In the genomic region with DNA sequence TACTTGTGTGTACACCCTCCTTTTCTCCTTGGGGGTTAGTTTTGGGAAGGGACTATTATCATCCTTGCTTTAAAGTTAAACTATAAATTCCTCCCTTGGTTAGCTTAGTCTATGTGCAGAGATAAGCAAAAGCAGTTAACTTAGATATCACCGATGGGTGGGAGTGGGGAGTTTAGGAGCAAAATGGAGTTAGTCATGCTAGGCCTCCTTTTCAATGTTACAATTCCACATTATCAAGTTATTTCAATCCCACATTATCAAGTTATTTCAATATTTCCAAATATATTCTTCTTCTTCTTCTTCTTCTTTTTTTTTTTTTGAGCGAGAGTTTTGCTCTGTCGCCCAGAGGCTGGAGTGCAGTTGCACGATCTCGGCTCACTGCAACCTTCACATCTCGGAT, we compare ENCODE assay signal across 26 cellular contexts. TPM values are rescaled to one million over a fixed set of nuclear protein-coding genes. Genes with fewer than 3 reads are reported as not detected.
DNase-seq lines count a peak whose midpoint lies in the region; ATAC-seq and TF ChIP-seq lines count a peak whose summit lies in the region.
"Had no signal": no experiment of that assay in that cellular context is flagged by ENCODE, and none has a peak within 500 bp of the region (broad histone marks: within the 10 kb centered on the region; RNA-seq: fewer than 3 reads in every experiment).

No MANE protein-coding gene starts in this region.

- H3K9me2 ChIP-seq in PC-9 (ENCODE audit: insufficient read depth) = no peaks in the 10 kb centered on the region

- TF ChIP-seq POLR2A in upper lobe of left lung (IDR thresholded peaks at IDR 0.05) (no peak), spleen (IDR thresholded peaks at IDR 0.05) (no peak)

- H3K9me3 ChIP-seq in PC-9 (ENCODE audit: insufficient read depth, low read depth) (no peaks in the 10 kb centered on the region), upper lobe of left lung (no peaks in the 10 kb centered on the region), spleen (peaks cover 0 to 5% (median 0%) of the 10 kb centered on the region in 8 donors)
- H3K9me3 ChIP-seq: ascending aorta, BLaER1, lower lobe of right lung, testis had no signal

- H3K4me1 ChIP-seq in PC-9 (replicated peaks; ENCODE audit: insufficient read depth) (peaks cover 6% of the 10 kb centered on the region; the same call in 1 of the 2 replicates), upper lobe of left lung (peaks cover 10 to 17% (median 13%) of the 10 kb centered on the region in 4 donors), spleen (peaks cover 4 to 23% (median 18%) of the 10 kb centered on the region in 6 donors)

- peaks cover 0 to 2% of the 10 kb centered on the region in 2 donors for H3K9me3 Mint-ChIP-seq in activated T-cell treated with anti-CD3 and anti-CD28 coated beads, Interleukin-2, amount 50 U/mL, for 72 hours
- H3K9me3 Mint-ChIP-seq in brain (no peaks in the 10 kb centered on the region), neural crest cell (no peaks in the 10 kb centered on the region)

- no peaks in the 10 kb centered on the region for H3K36me3 Mint-ChIP-seq in activated T-cell treated with anti-CD3 and anti-CD28 coated beads, Interleukin-2, amount 50 U/mL, for 72 hours (ENCODE audit: insufficient read depth in 2 of 2)
- no peaks in the 10 kb centered on the region for H3K36me3 Mint-ChIP-seq in brain
- no peaks in the 10 kb centered on the region for H3K36me3 Mint-ChIP-seq in neural crest cell (ENCODE audit: low read depth)

- no peak overlapping the region for H3K27ac Mint-ChIP-seq in activated T-cell treated with anti-CD3 and anti-CD28 coated beads, Interleukin-2, amount 50 U/mL, for 72 hours
- H3K27ac Mint-ChIP-seq in brain (peak overlapping the region in 1 of 5 experiments; percentile 9), neural crest cell (ENCODE audit: unreplicated experiment) (no peak overlapping the region)

- POLR2A ChIA-PET in PC-9 (lab: Charles Lee; ENCODE audit: unreplicated experiment) = no interaction called here

- H3K4me3 ChIP-seq in PC-9 = no peak overlapping the region; the same call in 1 of the 2 replicates
- no peak overlapping the region for H3K4me3 ChIP-seq in upper lobe of left lung
- no peak overlapping the region for H3K4me3 ChIP-seq in spleen

- no peaks in the 10 kb centered on the region for H3K36me3 ChIP-seq in PC-9 (ENCODE audit: low read depth)
- H3K36me3 ChIP-seq in upper lobe of left lung = peaks cover 0 to 4% (median 0%) of the 10 kb centered on the region in 4 donors
- H3K36me3 ChIP-seq in spleen = peaks cover 0 to 5% (median 0%) of the 10 kb centered on the region in 6 donors
- H3K36me3 ChIP-seq: ascending aorta had no signal

- intact Hi-C loops in PC-9 (cut with micrococcal nuclease; ENCODE audit: unreplicated experiment) (no loop called here), spleen (cut with DNase I; ENCODE audit: low total_unique reads) (no loop called here)

- no TSS peak for BruUV-seq in PC-9 (replicated peaks; lab: Mats Ljungman, UMichigan)

- CTCF ChIA-PET in PC-9 (lab: Charles Lee) = no interaction called here

- H4K20me1 ChIP-seq in PC-9 (ENCODE audit: insufficient read depth) = no peaks in the 10 kb centered on the region
- H4K20me1 ChIP-seq: BLaER1 had no signal

- no peak overlapping the region for H2AFZ ChIP-seq in PC-9

- no peak overlapping the region for H3K27ac ChIP-seq in PC-9
- no peak overlapping the region for H3K27ac ChIP-seq in upper lobe of left lung
- no peak overlapping the region for H3K27ac ChIP-seq in spleen

- peak overlapping the region; percentile 27 to 31 for H3K4me3 Mint-ChIP-seq in activated T-cell treated with anti-CD3 and anti-CD28 coated beads, Interleukin-2, amount 50 U/mL, for 72 hours
- H3K4me3 Mint-ChIP-seq in brain (peak overlapping the region; percentile 64 to 75 (median 73)), neural crest cell (peak overlapping the region; percentile 76)

- TF ChIP-seq EP300 in upper lobe of left lung (IDR thresholded peaks at IDR 0.05) = no peak

- no peaks in the 10 kb centered on the region for H3K27me3 ChIP-seq in PC-9 (ENCODE audit: insufficient read depth, low read depth)
- no peaks in the 10 kb centered on the region for H3K27me3 ChIP-seq in upper lobe of left lung
- no peaks in the 10 kb centered on the region for H3K27me3 ChIP-seq in spleen (replicated peaks in 1 of 7)
- H3K27me3 ChIP-seq: ascending aorta, BLaER1, testis had no signal

- H3K27me3 Mint-ChIP-seq in activated T-cell treated with anti-CD3 and anti-CD28 coated beads, Interleukin-2, amount 50 U/mL, for 72 hours (ENCODE audit: low read depth) = no peaks in the 10 kb centered on the region
- peaks cover 10% of the 10 kb centered on the region for H3K27me3 Mint-ChIP-seq in brain
- peaks cover 2% of the 10 kb centered on the region for H3K27me3 Mint-ChIP-seq in neural crest cell (ENCODE audit: low read depth)
- H3K27me3 Mint-ChIP-seq: dendritic cell treated with granulocyte-macrophage colony-stimulating factor and Interleukin-4, amounts not matched to agents 40 ng/mL and 50 ng/mL, for 4 days had no signal

- DNase-seq in activated T-cell treated with anti-CD3 and anti-CD28 coated beads, Interleukin-2, amount 50 U/mL, for 72 hours = no peak
- no peak for DNase-seq in activated T-cell treated with anti-CD3 and anti-CD28 coated beads for 4 hours
- DNase-seq in PC-9 = no peak
- DNase-seq in neural crest cell (ENCODE audit: low read depth, low spot score) = no peak
- no peak for DNase-seq in upper lobe of left lung
- DNase-seq in medulla oblongata (ENCODE audit: extremely low spot score) = no peak
- DNase-seq in spleen = no peak
- DNase-seq: activated CD4-positive, alpha-beta T cell treated with anti-CD3 and anti-CD28 coated beads for 4 hours; activated CD8-positive, alpha-beta memory T cell treated with anti-CD3 and anti-CD28 coated beads, Interleukin-2, amount 50 U/mL, for 4 hours; activated gamma-delta T cell treated with Interleukin-2 at 50 U/mL for 16 hours; Calu3; central memory CD4-positive, alpha-beta T cell; H7; kidney glomerular epithelial cell; lower lobe of right lung; NCI-H1694; NCI-H2171; NCI-H524; NK-92 treated with Interleukin-12 subunit alpha and Interleukin-12 subunit beta, amount 100 ng/mL, for 24 hours; stimulated activated CD4-positive, alpha-beta T cell treated with anti-CD3 and anti-CD28 coated beads, Interleukin-2, amount 100 ng/mL, for 48 hours; testis had no signal

- peaks cover 17% of the 10 kb centered on the region for H3K4me1 Mint-ChIP-seq in activated T-cell treated with anti-CD3 and anti-CD28 coated beads, Interleukin-2, amount 50 U/mL, for 72 hours (ENCODE audit: low read depth)
- H3K4me1 Mint-ChIP-seq in brain (peaks cover 28% of the 10 kb centered on the region), neural crest cell (peaks cover 21% of the 10 kb centered on the region)

- peaks cover 9% of the 10 kb centered on the region; the same call in 1 of the 2 replicates for H3K79me2 ChIP-seq in PC-9 (ENCODE audit: low read depth)

- ATAC-seq in activated T-cell treated with anti-CD3 and anti-CD28 coated beads, Interleukin-2, amount 50 U/mL, for 72 hours (replicated peaks in 1 of 2) = no peak
- no peak for ATAC-seq in upper lobe of left lung (ENCODE audit: low FRiP score in 2 of 2)
- ATAC-seq: lower lobe of right lung; stimulated activated effector memory CD8-positive, alpha-beta T cell treated with anti-CD3 and anti-CD28 coated beads, Interleukin-12 subunit alpha, Interleukin-12 subunit beta, amount 100 ng/mL, for 72 hours had no signal

- peaks cover 12% of the 10 kb centered on the region; the same call in 1 of the 2 replicates for H3F3A ChIP-seq in PC-9 (ENCODE audit: insufficient read depth, low read depth)

- H3K4me2 ChIP-seq in PC-9 = peak overlapping the region; percentile 83

- WGBS in upper lobe of left lung, 2 donors = 96% methylated on average over 6 of the region's 6 CpGs
- WGBS in spleen, 5 donors = 94 to 99% (median 97%) methylated on average over 6 of the region's 6 CpGs

- TF ChIP-seq CTCF in PC-9 (conservative IDR thresholded peaks at IDR 0.05) (no peak), brain (conservative IDR thresholded peaks at IDR 0.05) (no peak), neural crest cell (conservative IDR thresholded peaks at IDR 0.05) (no peak), upper lobe of left lung (IDR thresholded peaks at IDR 0.05) (no peak), spleen (IDR thresholded peaks at IDR 0.05 in 8 of 11, conservative IDR thresholded peaks at IDR 0.05 in 3 of 11) (no peak)

RNA-seq across cellular contexts. Expression of a gene that starts 1.7 kb away (rescaled TPM):
- total RNA-seq in activated T-cell treated with anti-CD3 and anti-CD28 coated beads, Interleukin-2, amount 50 U/mL, for 72 hours = 10 to 100 TPM; 28.0 to 33.4 TPM
- total RNA-seq in PC-9 (2021) (25.4 and 26.0 TPM in 2 replicates), neural crest cell (30.0 and 30.5 TPM in 2 replicates), upper lobe of left lung (100 to 1,000 TPM in 1 of 6 donors, 10 to 100 TPM in 5; 20.1 to 111 (median 37.0) TPM), spleen (10 to 100 TPM; 26.5 to 56.0 (median 47.7) TPM)
- polyA plus RNA-seq in brain (ENCODE audit: insufficient read depth, low read depth, low replicate concordance) (56.2 TPM), spleen (1 to 10 TPM; 3.7 to 5.0 (median 3.8) TPM)
